ENCODE assay signal across 15 cellular contexts in genomic region chr16:57637424-57637823, GRCh38. TPM values are rescaled to one million over a fixed set of nuclear protein-coding genes. Genes with fewer than 3 reads are reported as not detected.
DNase-seq lines count a peak whose midpoint lies in the region; ATAC-seq and TF ChIP-seq lines count a peak whose summit lies in the region.
"Had no signal": no experiment of that assay in that cellular context is flagged by ENCODE, and none has a peak within 500 bp of the region (broad histone marks: within the 10 kb centered on the region; RNA-seq: fewer than 3 reads in every experiment).

No MANE protein-coding gene starts in this region.

- WGBS in upper lobe of left lung, 2 donors = 28 to 40% methylated on average over 6 to 8 of the region's 8 CpGs
- WGBS in hepatocyte (ENCODE audit: low lambda C conversion rate, missing lambda C conversion rate) = 69% methylated on average over 7 of the region's 8 CpGs

- H3K27me3 ChIP-seq in neural progenitor cell (no peaks in the 10 kb centered on the region), upper lobe of left lung (no peaks in the 10 kb centered on the region), hepatocyte (no peaks in the 10 kb centered on the region)

- H3K79me2 ChIP-seq in neural progenitor cell (ENCODE audit: low read depth) = no peaks in the 10 kb centered on the region
- H3K79me2 ChIP-seq in hepatocyte = peaks cover 28% of the 10 kb centered on the region

- no peak for TF ChIP-seq POLR2A in upper lobe of left lung (IDR thresholded peaks at IDR 0.05)

- intact Hi-C loops in cardiac septum (cut with DNase I) = no loop called here

- no peaks in the 10 kb centered on the region for H3K9me3 Mint-ChIP-seq in neural progenitor cell
- H3K9me3 Mint-ChIP-seq: activated T-helper 17 cell treated with anti-CD3 and anti-CD28 coated beads, Interleukin-2, amount 50 U/mL, for 72 hours had no signal

- TF ChIP-seq CTCF in neural progenitor cell (IDR thresholded peaks at IDR 0.05) (no peak), upper lobe of left lung (IDR thresholded peaks at IDR 0.05) (no peak), hepatocyte (IDR thresholded peaks at IDR 0.05; ENCODE audit: poor library complexity) (no peak)

- H3K4me1 Mint-ChIP-seq in neural progenitor cell = peaks cover 60% of the 10 kb centered on the region
- H3K4me1 Mint-ChIP-seq: activated T-helper 17 cell treated with anti-CD3 and anti-CD28 coated beads, Interleukin-2, amount 50 U/mL, for 72 hours had no signal

- no peaks in the 10 kb centered on the region for H3K36me3 Mint-ChIP-seq in neural progenitor cell

- peaks cover 20% of the 10 kb centered on the region for H3F3A ChIP-seq in neural progenitor cell (ENCODE audit: low read depth)

- H3K36me3 ChIP-seq in neural progenitor cell (no peaks in the 10 kb centered on the region), upper lobe of left lung (peaks cover 0 to under 1% (median 0%) of the 10 kb centered on the region in 4 donors), hepatocyte (replicated peaks; ENCODE audit: insufficient read depth, low read depth) (no peaks in the 10 kb centered on the region)

- peak overlapping the region; percentile 58 for H3K4me3 Mint-ChIP-seq in neural progenitor cell
- H3K4me3 Mint-ChIP-seq: activated T-helper 17 cell treated with anti-CD3 and anti-CD28 coated beads, Interleukin-2, amount 50 U/mL, for 72 hours had no signal

- H3K9ac ChIP-seq in neural progenitor cell = no peak overlapping the region

- no peaks in the 10 kb centered on the region for H3K9me3 ChIP-seq in neural progenitor cell (ENCODE audit: low read depth)
- H3K9me3 ChIP-seq in upper lobe of left lung = no peaks in the 10 kb centered on the region
- H3K9me3 ChIP-seq in hepatocyte (ENCODE audit: low read depth) = no peaks in the 10 kb centered on the region

- no peak overlapping the region for H3K4me3 ChIP-seq in neural progenitor cell
- H3K4me3 ChIP-seq in upper lobe of left lung = no peak overlapping the region
- no peak overlapping the region for H3K4me3 ChIP-seq in hepatocyte

- peak overlapping the region; percentile 99 for H3K27ac Mint-ChIP-seq in neural progenitor cell
- H3K27ac Mint-ChIP-seq: activated T-helper 17 cell treated with anti-CD3 and anti-CD28 coated beads, Interleukin-2, amount 50 U/mL, for 72 hours had no signal

- TF ChIP-seq EP300 in upper lobe of left lung (IDR thresholded peaks at IDR 0.05) = peak in 2 of 4 donors; percentile 60 to 87

- peak; percentile 3 to 15 for ATAC-seq in upper lobe of left lung (ENCODE audit: low FRiP score in 2 of 2)
- ATAC-seq: activated CD4-positive, CD25-positive, alpha-beta regulatory T cell treated with anti-CD3 and anti-CD28 coated beads, Interleukin-2, amount 50 U/mL, for 24 hours; activated T-helper 17 cell treated with anti-CD3 and anti-CD28 coated beads, Interleukin-2, amount 50 U/mL, for 72 hours had no signal

- H4K20me1 ChIP-seq in neural progenitor cell (ENCODE audit: low read depth) (no peaks in the 10 kb centered on the region), hepatocyte (ENCODE audit: insufficient read depth, poor library complexity, severe bottlenecking) (no peaks in the 10 kb centered on the region)

- H3K27me3 Mint-ChIP-seq in neural progenitor cell (ENCODE audit: insufficient read depth, low read depth) = peaks cover 3% of the 10 kb centered on the region

- H3K27ac ChIP-seq in neural progenitor cell = peak overlapping the region; percentile 79
- H3K27ac ChIP-seq in upper lobe of left lung = peak overlapping the region; percentile 74 to 86 (median 83)
- no peak overlapping the region for H3K27ac ChIP-seq in hepatocyte

- H3K9me2 ChIP-seq in hepatocyte (replicated peaks; ENCODE audit: insufficient read depth) = no peaks in the 10 kb centered on the region

- H3K4me1 ChIP-seq in neural progenitor cell (peaks cover 44% of the 10 kb centered on the region), upper lobe of left lung (peaks cover 49 to 68% (median 55%) of the 10 kb centered on the region in 4 donors), hepatocyte (ENCODE audit: insufficient read depth) (peaks cover 40% of the 10 kb centered on the region)

- DNase-seq in NCI-H82 (lab: John Stamatoyannopoulos, UW) = peak; percentile 30
- DNase-seq in NCI-H82 treated with DMSO at 0.1 percent for 48 hours (lab: John Stamatoyannopoulos, UW; ENCODE audit: unreplicated experiment) = no peak
- peak; percentile 82 for DNase-seq in cardiac septum (ENCODE audit: low spot score)
- peak; percentile 68 for DNase-seq in neural progenitor cell (ENCODE audit: low spot score)
- peak in 1 of 2 donors; percentile 39 for DNase-seq in upper lobe of left lung
- no peak for DNase-seq in activated T-cell treated with anti-CD3 and anti-CD28 coated beads, Interleukin-2, amount 50 U/mL, for 1 hour
- no peak for DNase-seq in hepatocyte (ENCODE audit: low spot score)
- DNase-seq in NCI-H2227 (lab: John Stamatoyannopoulos, UW; ENCODE audit: unreplicated experiment) = no peak
- DNase-seq: cerebellar nuclear complex, DMS79 treated with DMSO at 0.1 percent for 48 hours had no signal

- H3K4me2 ChIP-seq in neural progenitor cell (peak overlapping the region; percentile 67), hepatocyte (no peak overlapping the region)

- H2AFZ ChIP-seq in neural progenitor cell (replicated peaks) = peak overlapping the region; percentile 95
- no peak overlapping the region for H2AFZ ChIP-seq in hepatocyte

RNA-seq across cellular contexts. Expression of gene ADGRG1, which starts 9.0 kb away (rescaled TPM):
- 15.9 TPM for total RNA-seq in cardiac septum
- total RNA-seq in neural progenitor cell (ENCODE audit: low replicate concordance) = 8.0 and 17.5 TPM in 2 replicates
- total RNA-seq in upper lobe of left lung = 10 to 100 TPM; 34.6 to 89.3 (median 40.4) TPM
- total RNA-seq in hepatocyte = 29.6 and 45.9 TPM in 2 replicates
- polyA plus RNA-seq in hepatocyte = 58.0 and 61.1 TPM in 2 replicates

RNA-seq across cellular contexts. Expression of gene ADGRG3, which starts 30.7 kb away (rescaled TPM):
- 1.0 TPM for total RNA-seq in cardiac septum
- total RNA-seq in neural progenitor cell (ENCODE audit: low replicate concordance) = not detected in 2 replicates
- total RNA-seq in upper lobe of left lung = 10 to 100 TPM in 2 of 6 donors, 1 to 10 TPM in 4; 3.1 to 17.2 (median 8.4) TPM
- total RNA-seq in hepatocyte = 0.20 TPM in 1 of 2 replicates, not detected in the other
- not detected in 2 replicates for polyA plus RNA-seq in hepatocyte
- total RNA-seq: A673; activated T-helper 17 cell treated with anti-CD3 and anti-CD28 coated beads, Interleukin-2, amount 50 U/mL, for 72 hours; frontal cortex; M059J had no signal

RNA-seq across cellular contexts. Expression of gene DRC7, which starts 57.2 kb away (rescaled TPM):
- total RNA-seq in cardiac septum (not detected), neural progenitor cell (ENCODE audit: low replicate concordance) (0.41 and 0.84 TPM in 2 replicates), upper lobe of left lung (10 to 100 TPM in 2 of 6 donors, 1 to 10 TPM in 4; 1.2 to 15.9 (median 7.8) TPM), hepatocyte (0.27 TPM in 1 of 2 replicates, not detected in the other)
- polyA plus RNA-seq in hepatocyte = 0.93 TPM in 1 of 2 replicates, not detected in the other
- total RNA-seq: A673; activated T-helper 17 cell treated with anti-CD3 and anti-CD28 coated beads, Interleukin-2, amount 50 U/mL, for 72 hours; M059J had no signal

Comparison
In these comparisons a context has a peak if more than half of its experiments do, and no peak if none do; other contexts are left out.
1. DNase-seq: peak in NCI-H82 (single experiment), cardiac septum (single experiment) and neural progenitor cell (single experiment); none in NCI-H82 treated with DMSO at 0.1 percent for 48 hours (single experiment), activated T-cell treated with anti-CD3 and anti-CD28 coated beads, Interleukin-2, amount 50 U/mL, for 1 hour (single experiment), hepatocyte (single experiment) and NCI-H2227 (single experiment).